Comparison of ENCODE assay signal across 27 cellular contexts in the genomic region with DNA sequence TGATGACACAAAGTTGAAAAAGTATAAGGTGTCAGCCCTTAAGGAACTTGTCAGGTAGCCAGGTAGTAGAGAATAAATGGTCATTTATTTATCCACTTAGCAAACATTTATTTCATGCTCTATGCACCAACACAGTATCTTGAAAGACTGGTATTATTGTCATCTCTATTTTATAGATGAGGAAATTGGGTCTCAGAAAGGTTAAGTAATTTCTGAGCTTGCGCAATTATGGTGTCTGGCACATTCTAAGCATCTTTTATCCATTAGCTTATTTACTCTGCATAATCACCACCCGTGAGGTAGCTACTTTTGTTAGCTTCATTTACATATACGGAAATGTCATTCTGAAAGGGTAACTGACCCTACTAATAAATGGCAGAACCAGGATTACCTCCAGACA. TPM values are rescaled to one million over a fixed set of nuclear protein-coding genes. Genes with fewer than 3 reads are reported as not detected.
DNase-seq lines count a peak whose midpoint lies in the region; ATAC-seq, FAIRE-seq and TF ChIP-seq lines count a peak whose summit lies in the region.
"Had no signal": no experiment of that assay in that cellular context is flagged by ENCODE, and none has a peak within 500 bp of the region (broad histone marks: within the 10 kb centered on the region; RNA-seq: fewer than 3 reads in every experiment).

No MANE protein-coding gene starts in this region.

- ATAC-seq in A549 (no peak), esophagus mucosa (peak; percentile 68), GM19397 (IDR thresholded peaks at IDR 0.05; ENCODE audit: unreplicated experiment) (no peak)
- no peak for ATAC-seq in effector memory CD8-positive, alpha-beta T cell (replicated peaks)
- ATAC-seq: naive thymus-derived CD8-positive, alpha-beta T cell; Panc1; right cardiac atrium had no signal

- no peaks in the 10 kb centered on the region for H3K27me3 ChIP-seq in GM23248 (replicated peaks; ENCODE audit: insufficient read depth)
- H3K27me3 ChIP-seq: hepatocyte, SJCRH30, testis, vagina had no signal

- H3K4me3 ChIP-seq in A549, result no peak overlapping the region
- no peak overlapping the region for H3K4me3 ChIP-seq in GM23248
- H3K4me3 ChIP-seq: hepatocyte, left ventricle myocardium inferior, MG63, SJCRH30, testis, vagina had no signal

- no peaks in the 10 kb centered on the region for H3K9me3 Mint-ChIP-seq in effector memory CD8-positive, alpha-beta T cell
- H3K9me3 Mint-ChIP-seq: CD4-positive, CD25-positive, alpha-beta regulatory T cell; naive thymus-derived CD8-positive, alpha-beta T cell had no signal

- H3K36me3 Mint-ChIP-seq in effector memory CD8-positive, alpha-beta T cell (ENCODE audit: insufficient read depth), result peaks cover 14% of the 10 kb centered on the region

- no peaks in the 10 kb centered on the region for H3K9me2 ChIP-seq in GM23248 (ENCODE audit: insufficient read depth)

- H2AFZ ChIP-seq in GM23248, result no peak overlapping the region
- H2AFZ ChIP-seq: hepatocyte had no signal

- peaks cover 24% of the 10 kb centered on the region for H3K79me2 ChIP-seq in GM23248 (ENCODE audit: insufficient read depth)

- no peaks in the 10 kb centered on the region for H3F3A ChIP-seq in GM23248 (ENCODE audit: insufficient read depth)

- H3K27ac ChIP-seq in A549, result no peak overlapping the region
- no peak overlapping the region for H3K27ac ChIP-seq in GM23248
- H3K27ac ChIP-seq: hepatocyte, left ventricle myocardium inferior, parathyroid adenoma, SJCRH30, vagina had no signal

- H4K20me1 ChIP-seq in GM23248 (ENCODE audit: insufficient read depth), result no peaks in the 10 kb centered on the region

- TF ChIP-seq EP300 in A549 (IDR thresholded peaks at IDR 0.05), result no peak

- no peak overlapping the region for H3K27ac Mint-ChIP-seq in effector memory CD8-positive, alpha-beta T cell
- H3K27ac Mint-ChIP-seq: CD4-positive, CD25-positive, alpha-beta regulatory T cell had no signal

- POLR2A ChIA-PET in A549 (lab: Yijun Ruan, JAX), result interaction anchor here (0.6 kb wide), 1 partner anchor 1076 kb away, joined by 3 read pairs; no protein-coding TSS in a partner anchor

- DNase-seq in A549 (ENCODE audit: low read depth in 1 of 2, low spot score in 1 of 2) (no peak), GM23248 (peak; percentile 16), NCI-H774 (lab: John Stamatoyannopoulos, UW) (peak; percentile 27), DMS53 (lab: John Stamatoyannopoulos, UW) (no peak)
- DNase-seq in effector memory CD8-positive, alpha-beta T cell, result no peak
- DNase-seq: activated gamma-delta T cell; CD4-positive, CD25-positive, alpha-beta regulatory T cell; cerebellar nuclear complex; foreskin melanocyte; left ventricle myocardium inferior; MG63; naive thymus-derived CD8-positive, alpha-beta T cell; NCI-H1694; NCI-H345; NK-92 treated with Interleukin-12 subunit alpha and Interleukin-12 subunit beta, amount 100 ng/mL, for 24 hours; right cardiac atrium; SJCRH30; stimulated activated CD4-positive, alpha-beta T cell treated with anti-CD3 and anti-CD28 coated beads, Interleukin-4, amount 100 ng/mL, for 4 hours; stimulated activated naive CD4-positive, alpha-beta T cell; T-helper 1 cell; testis had no signal

- in situ Hi-C loops in GM23248 (cut with MboI), result loop anchor here (25.0 kb wide), 1 partner anchor 440 kb away; no protein-coding TSS in a partner anchor

- H3K4me1 ChIP-seq in A549 (peaks cover 7% of the 10 kb centered on the region; the same call in 2 of the 3 replicates), GM23248 (ENCODE audit: insufficient read depth) (peaks cover 8% of the 10 kb centered on the region)
- H3K4me1 ChIP-seq: parathyroid adenoma, SJCRH30 had no signal

- peaks cover 0 to 10% of the 10 kb centered on the region in 2 donors for H3K4me1 Mint-ChIP-seq in effector memory CD8-positive, alpha-beta T cell (ENCODE audit: low read depth in 2 of 2)

- H3K9me3 ChIP-seq in A549 (no peaks in the 10 kb centered on the region), GM23248 (ENCODE audit: low read depth) (no peaks in the 10 kb centered on the region)
- H3K9me3 ChIP-seq: left ventricle myocardium inferior, MG63, SJCRH30, testis, vagina had no signal

- 51% methylated on average over 3 of the region's 3 CpGs for WGBS in A549 (ENCODE audit: missing lambda C conversion rate)
- WGBS in GM23248 (ENCODE audit: low coverage in 1 of 2, low lambda C conversion rate in 2 of 2, missing lambda C conversion rate in 2 of 2), 2 experiments, result 22 to 28% methylated on average over 3 of the region's 3 CpGs

- no peak for TF ChIP-seq POLR2A in A549 (IDR thresholded peaks at IDR 0.05; ENCODE audit: low read length)

- FAIRE-seq in A549 (lab: Jason Lieb, UNC), result no peak

- peaks cover 24 to 43% of the 10 kb centered on the region in 2 donors for H3K27me3 Mint-ChIP-seq in effector memory CD8-positive, alpha-beta T cell

- TF ChIP-seq RAD21 in A549 (conservative IDR thresholded peaks at IDR 0.05 in 1 of 2, IDR thresholded peaks at IDR 0.05 in 1 of 2), result no peak

- no peak overlapping the region for H3K4me3 Mint-ChIP-seq in effector memory CD8-positive, alpha-beta T cell

- CTCF ChIA-PET in A549 (lab: Yijun Ruan, JAX), result no interaction called here

- H3K9ac ChIP-seq in GM23248, result no peak overlapping the region
- H3K9ac ChIP-seq: parathyroid adenoma had no signal

- H3K4me2 ChIP-seq in A549 (no peak overlapping the region), GM23248 (ENCODE audit: unreplicated experiment) (no peak overlapping the region)
- H3K4me2 ChIP-seq: hepatocyte had no signal

- no peak for TF ChIP-seq CTCF in A549 (IDR thresholded peaks at IDR 0.05)

- H3K36me3 ChIP-seq in GM23248 (ENCODE audit: low read depth), result no peaks in the 10 kb centered on the region
- H3K36me3 ChIP-seq: vagina had no signal

TF ChIP-seq in A549, 52 proteins besides CTCF, POLR2A, EP300 and RAD21:
- no peak for TF ChIP-seq MAFK (IDR thresholded peaks at IDR 0.05; ENCODE audit: partially characterized antibody)
- no peak for TF ChIP-seq EHMT2 (IDR thresholded peaks at IDR 0.05; ENCODE audit: low read depth)
- no peak for TF ChIP-seq MAX (IDR thresholded peaks at IDR 0.05)
- no peak for TF ChIP-seq KDM1A (IDR thresholded peaks at IDR 0.05; ENCODE audit: low read depth)
- TF ChIP-seq CEBPB (IDR thresholded peaks at IDR 0.05), result peak; percentile 33 to 54; a peak in 1 of 4 replicates
- TF ChIP-seq ESRRA (IDR thresholded peaks at IDR 0.05; ENCODE audit: borderline replicate concordance, low read length), result no peak
- TF ChIP-seq KDM5A (IDR thresholded peaks at IDR 0.05), result no peak
- no peak for TF ChIP-seq PBX3 (IDR thresholded peaks at IDR 0.05)
TF ChIP-seq in A549: peak in this region for 1.

RNA-seq across cellular contexts. Expression of gene UTP20, which starts 2.5 kb away (rescaled TPM):
- polyA plus RNA-seq in A549 (2011; rRNA removed) (32.4 and 34.6 TPM in 2 replicates), A549 (2017; fragmentation: RNase III; extraction: RNeasy Plus Mini Kit Qiagen cat#74134 plus additional on column Dnase treatment) (11.7 to 14.6 TPM (median 12.6 TPM) in 3 replicates), GM23248 (2016; fragmentation: Nextera tagmentation; extraction: Ambion mirVana) (3.6 and 4.1 TPM in 2 replicates)
- polyA plus RNA-seq in A549 (2012; cell fraction: cytosol; rRNA removed), result 6.9 and 7.5 TPM in 2 replicates
- 7.8 and 11.9 TPM in 2 replicates for polyA plus RNA-seq in A549 (2012; cell fraction: nucleus; rRNA removed)
- polyA minus RNA-seq in A549 (2011; rRNA and poly(A)+ RNA removed), result 27.4 and 34.5 TPM in 2 replicates
- 13.4 and 15.4 TPM in 2 replicates for total RNA-seq in GM23248 (2014; rRNA removed; shearing (Covaris generic))
- 11.5 TPM for total RNA-seq in esophagus mucosa

Comparison
In these comparisons a context has a peak if more than half of its experiments do, and no peak if none do; other contexts are left out.
1. DNase-seq: peak in GM23248 (single experiment) and NCI-H774 (single experiment); none in A549 (0 of 2), DMS53 (single experiment) and effector memory CD8-positive, alpha-beta T cell (0 of 3).